1 cellular context compared by ENCODE assay signal in the genomic region with DNA sequence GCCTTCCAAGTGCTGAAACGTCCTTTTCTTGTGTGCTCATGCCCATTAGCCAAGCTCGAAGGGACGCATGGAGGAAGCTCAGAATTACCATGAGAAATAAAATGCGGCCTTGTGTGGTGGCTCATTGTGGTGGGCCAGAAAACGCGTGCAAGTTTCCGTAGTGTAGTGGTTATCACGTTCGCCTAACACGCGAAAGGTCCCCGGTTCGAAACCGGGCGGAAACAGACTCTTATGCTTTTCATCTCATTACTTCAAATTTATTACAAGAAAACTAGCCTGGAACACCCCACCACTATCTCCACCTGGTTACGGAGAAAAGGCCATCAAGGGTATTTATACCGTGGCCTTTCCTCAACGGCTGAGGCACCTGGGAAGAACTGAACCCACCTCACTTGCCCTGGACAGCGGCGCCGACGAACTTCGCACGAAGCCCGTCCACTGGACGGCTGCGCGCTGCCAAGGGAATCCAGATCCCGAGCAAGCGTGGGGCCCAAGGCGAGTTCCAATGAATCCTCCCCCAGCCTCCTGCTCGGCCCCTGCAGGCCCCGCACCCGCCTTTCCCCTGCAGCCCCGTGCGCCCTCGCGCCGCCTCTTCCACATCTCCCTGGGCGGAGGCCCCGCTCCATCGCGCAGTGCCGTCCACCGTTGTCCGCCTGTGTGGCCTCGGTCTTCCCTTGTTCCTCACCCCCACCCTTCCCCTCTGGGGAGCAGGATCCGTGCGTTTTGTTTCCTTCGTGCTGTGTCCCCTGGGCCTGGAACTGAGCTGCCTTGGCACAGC.
A peak's percentile ranks its signal among the peaks of the same experiment; 100 is the strongest.
TF ChIP-seq lines count a peak whose summit lies in the region.

No MANE protein-coding gene starts in this region.

TF ChIP-seq in K562, 482 proteins besides CTCF, POLR2A, EP300 and RAD21 (continued from another document):
- TF ChIP-seq ETS1 (conservative IDR thresholded peaks at IDR 0.05; ENCODE audit: control insufficient read depth, low read depth, low read length), result peak; percentile 4; the same call in 1 of the 2 replicates
- TF ChIP-seq ZBTB2 (IDR thresholded peaks at IDR 0.05), result peak; percentile 88
- TF ChIP-seq E2F6 (IDR thresholded peaks at IDR 0.05; ENCODE audit: borderline replicate concordance in 1 of 2, extremely low read depth in 1 of 2, insufficient read depth in 1 of 2, insufficient read length in 1 of 2, low read depth in 1 of 2, low read length in 1 of 2, poor library complexity in 1 of 2, severe bottlenecking in 1 of 2), result peak; percentile 33 to 63
- 0 out of 2 replicates have a peak, but pooled peaks have one; percentile 10 for TF ChIP-seq RNF2 (IDR thresholded peaks at IDR 0.05)
- TF ChIP-seq HDAC2 (IDR thresholded peaks at IDR 0.05), result peak; percentile 71; the same call in 1 of the 2 replicates
